ENCODE assay signal across 9 cellular contexts in the genomic region with DNA sequence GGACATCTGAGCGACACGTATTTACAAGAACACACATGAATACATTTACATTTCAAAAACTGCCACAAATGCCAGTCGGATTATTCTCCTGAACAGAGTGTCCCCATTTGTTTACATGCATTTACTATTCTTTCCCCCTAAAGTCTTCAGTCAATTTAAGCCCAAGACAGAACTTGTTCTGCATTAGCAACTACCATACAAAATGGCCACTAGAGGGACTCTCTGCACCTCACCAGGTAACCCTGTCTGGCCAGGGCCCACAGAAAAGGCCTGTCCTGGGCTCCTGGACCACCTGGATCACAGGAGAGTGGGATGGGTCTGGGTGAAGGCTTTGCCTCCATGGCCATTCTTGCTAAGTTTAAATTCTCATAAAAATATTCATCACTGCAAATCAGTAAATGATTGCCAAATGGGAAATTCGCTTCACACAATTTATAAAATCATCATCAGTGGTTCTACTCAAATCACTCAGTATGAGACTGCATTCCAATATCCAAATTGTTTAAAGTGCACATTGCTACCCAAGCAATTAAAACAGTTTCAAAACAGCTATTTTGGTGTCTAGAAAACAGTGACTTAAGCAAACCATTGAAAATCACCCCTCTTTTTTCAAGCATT. TPM values are rescaled to one million over a fixed set of nuclear protein-coding genes. Genes with fewer than 3 reads are reported as not detected.
DNase-seq lines count a peak whose midpoint lies in the region; ATAC-seq and TF ChIP-seq lines count a peak whose summit lies in the region.
"Had no signal": no experiment of that assay in that cellular context is flagged by ENCODE, and none has a peak within 500 bp of the region (broad histone marks: within the 10 kb centered on the region; RNA-seq: fewer than 3 reads in every experiment).

No MANE protein-coding gene starts in this region.

- no peaks in the 10 kb centered on the region for H3K36me3 ChIP-seq in A673 (ENCODE audit: insufficient read depth, low read length, poor library complexity, severe bottlenecking)

- H3K9me3 Mint-ChIP-seq in activated naive CD4-positive, alpha-beta T cell treated with anti-CD3 and anti-CD28 coated beads, Interleukin-2, amount 50 U/mL, for 72 hours, result no peaks in the 10 kb centered on the region

- no peaks in the 10 kb centered on the region for H3K27me3 ChIP-seq in A673 (replicated peaks; ENCODE audit: insufficient read depth, low read depth, low read length, poor library complexity)

- TF ChIP-seq CTCF in A673 (conservative IDR thresholded peaks at IDR 0.05; ENCODE audit: low read depth, low read length), result peak; percentile 82

- POLR2A ChIA-PET in A673 (lab: Charles Lee; ENCODE audit: low non-redundant PET), result no interaction called here

- BruUV-seq in A673 (replicated peaks; lab: Mats Ljungman, UMichigan), result TSS peak; percentile 23

- H3K27ac Mint-ChIP-seq in activated naive CD4-positive, alpha-beta T cell treated with anti-CD3 and anti-CD28 coated beads, Interleukin-2, amount 50 U/mL, for 72 hours, result no peak overlapping the region

- DNase-seq in A673 (ENCODE audit: low spot score) (peak; percentile 40), EH (ENCODE audit: low read depth) (peak; percentile 52), NCI-H1694 treated with DMSO at 0.1 percent for 48 hours (lab: John Stamatoyannopoulos, UW) (peak; percentile 54), iPS DF 19.7 (ENCODE audit: low read depth, low spot score) (peak; percentile 50), superior temporal gyrus (ENCODE audit: extremely low spot score) (peak; percentile 83)
- DNase-seq in activated naive CD4-positive, alpha-beta T cell treated with anti-CD3 and anti-CD28 coated beads, Interleukin-2, amount 50 U/mL, for 72 hours (ENCODE audit: low spot score in 2 of 2), result peak in 1 of 2 donors; percentile 28

- H3K27ac ChIP-seq in A673 (ENCODE audit: low read depth, low read length, poor library complexity, severe bottlenecking), result no peak overlapping the region

- H3K36me3 Mint-ChIP-seq in activated naive CD4-positive, alpha-beta T cell treated with anti-CD3 and anti-CD28 coated beads, Interleukin-2, amount 50 U/mL, for 72 hours, result no peaks in the 10 kb centered on the region

- CTCF ChIA-PET in A673 (lab: Charles Lee), result no interaction called here

- peak; percentile 44 to 60 for ATAC-seq in activated naive CD4-positive, alpha-beta T cell treated with anti-CD3 and anti-CD28 coated beads, Interleukin-2, amount 50 U/mL, for 72 hours
- ATAC-seq in HG03457 (IDR thresholded peaks at IDR 0.05; ENCODE audit: unreplicated experiment) (no peak), HG02763 (IDR thresholded peaks at IDR 0.05; ENCODE audit: unreplicated experiment) (no peak)

- peaks cover 7% of the 10 kb centered on the region for H3K4me1 ChIP-seq in A673 (ENCODE audit: insufficient read depth, low read length, poor library complexity, severe bottlenecking)

- intact Hi-C loops in A673 (cut with micrococcal nuclease; ENCODE audit: unreplicated experiment), result loop anchor here (10.0 kb wide), 1 partner anchor 158 kb away; a partner anchor contains a TSS

- no peaks in the 10 kb centered on the region for H3K9me3 ChIP-seq in A673 (ENCODE audit: low read depth, low read length, poor library complexity, severe bottlenecking)

- H3K4me3 ChIP-seq in A673 (ENCODE audit: low read depth, low read length, poor library complexity, severe bottlenecking), result no peak overlapping the region

RNA-seq across cellular contexts. Expression of a gene that starts 12.5 kb away (rescaled TPM):
- total RNA-seq in A673 (2021), result not detected in 2 replicates
- total RNA-seq in activated naive CD4-positive, alpha-beta T cell treated with anti-CD3 and anti-CD28 coated beads, Interleukin-2, amount 50 U/mL, for 72 hours, result not detected
- total RNA-seq: glomerular endothelial cell had no signal

RNA-seq across cellular contexts. Expression of a gene that starts 23.8 kb away (rescaled TPM):
- not detected in 2 replicates for total RNA-seq in A673 (2021)
- total RNA-seq in activated naive CD4-positive, alpha-beta T cell treated with anti-CD3 and anti-CD28 coated beads, Interleukin-2, amount 50 U/mL, for 72 hours, result not detected
- total RNA-seq: glomerular endothelial cell had no signal

Comparison
In these comparisons a context has a peak if more than half of its experiments do, and no peak if none do; other contexts are left out.
1. ATAC-seq: peak in activated naive CD4-positive, alpha-beta T cell treated with anti-CD3 and anti-CD28 coated beads, Interleukin-2, amount 50 U/mL, for 72 hours (2 of 2); none in HG03457 (single experiment) and HG02763 (single experiment).